ENCODE assay signal across 11 cellular contexts in genomic region chr15:84702961-84703482, GRCh38. TPM values are rescaled to one million over a fixed set of nuclear protein-coding genes. Genes with fewer than 3 reads are reported as not detected.
A peak's percentile ranks its signal among the peaks of the same experiment; 100 is the strongest.
DNase-seq lines count a peak whose midpoint lies in the region; ATAC-seq, FAIRE-seq and TF ChIP-seq lines count a peak whose summit lies in the region.
"Had no signal": no experiment of that assay in that cellular context is flagged by ENCODE, and none has a peak within 500 bp of the region (broad histone marks: within the 10 kb centered on the region; RNA-seq: fewer than 3 reads in every experiment).

No MANE protein-coding gene starts in this region.

- H3K27ac ChIP-seq in K562 (ENCODE audit: extremely low read depth, low read depth, low read length), result no peak overlapping the region
- peak overlapping the region; percentile 20 to 62 (median 38) for H3K27ac ChIP-seq in gastrocnemius medialis

- no peak overlapping the region for H3K9ac ChIP-seq in K562 (ENCODE audit: insufficient read depth in 1 of 2, low read depth in 2 of 2, low read length in 2 of 2)

- in situ Hi-C loops in K562 (cut with MboI), result no loop called here
- in situ Hi-C loops in gastrocnemius medialis (cut with MboI; ENCODE audit: low sequenced_read_pairs in 4 of 4), result no loop called here

- H3K79me2 ChIP-seq in K562 (ENCODE audit: control insufficient read depth, insufficient read depth, low read length), result peaks cover 93% of the 10 kb centered on the region

- peak; percentile 16 for DNase-seq in HCEC 1CT
- no peak for DNase-seq in K562 (ENCODE audit: extremely low read depth in 1 of 4, low spot score in 3 of 4)
- DNase-seq in inferior parietal cortex (ENCODE audit: extremely low spot score), result peak; percentile 34
- peak; percentile 32 to 37 for DNase-seq in gastrocnemius medialis
- DNase-seq in NCI-H2107 treated with DMSO at 0.1 percent for 48 hours (lab: John Stamatoyannopoulos, UW; ENCODE audit: unreplicated experiment), result no peak
- no peak for DNase-seq in DMS79 treated with DMSO at 0.1 percent for 48 hours (lab: John Stamatoyannopoulos, UW)
- no peak for DNase-seq in cortex of kidney (lab: John Stamatoyannopoulos, UW)
- no peak for DNase-seq in NOMO-1 treated with dmso at 0.1 percent for 144 hours (lab: John Stamatoyannopoulos, UW; ENCODE audit: unreplicated experiment)
- DNase-seq: mesendoderm, NCI-H524 treated with DMSO at 0.1 percent for 48 hours had no signal

- intact Hi-C loops in K562 (cut with micrococcal nuclease), result no loop called here
- intact Hi-C loops in gastrocnemius medialis (cut with DNase I; ENCODE audit: low total_unique reads), result loop anchor here (5.0 kb wide), 1 partner anchor 51 kb away; the partner anchor contains the start of gene WDR73

- TF ChIP-seq EP300 in K562 (IDR thresholded peaks at IDR 0.05; ENCODE audit: low read length), result no peak

- H4K20me1 ChIP-seq in K562 (replicated peaks; ENCODE audit: control insufficient read depth, insufficient read depth, low read length), result peaks cover 23% of the 10 kb centered on the region

- TF ChIP-seq CTCF in K562 (IDR thresholded peaks at IDR 0.05 in 2 of 3, conservative IDR thresholded peaks at IDR 0.05 in 1 of 3; ENCODE audit: insufficient read depth in 2 of 3, low read depth in 1 of 3, low read length in 3 of 3) (no peak), gastrocnemius medialis (IDR thresholded peaks at IDR 0.05 in 4 of 5, conservative IDR thresholded peaks at IDR 0.05 in 1 of 5) (no peak)

- WGBS in K562 (ENCODE audit: insufficient coverage, low coverage, missing lambda C conversion rate), result 52% methylated on average over 4 of the region's 4 CpGs

- peak; percentile 14 for ATAC-seq in K562
- ATAC-seq in gastrocnemius medialis, result peak; percentile 55 to 77

- TF ChIP-seq POLR2A in K562 (conservative IDR thresholded peaks at IDR 0.05), result no peak
- no peak for TF ChIP-seq POLR2A in gastrocnemius medialis (IDR thresholded peaks at IDR 0.05)

- no peaks in the 10 kb centered on the region for H3K27me3 ChIP-seq in K562 (ENCODE audit: control insufficient read depth in 2 of 2, insufficient read depth in 2 of 2, low read length in 2 of 2)
- no peaks in the 10 kb centered on the region for H3K27me3 ChIP-seq in gastrocnemius medialis
- H3K27me3 ChIP-seq: dorsolateral prefrontal cortex had no signal

- H2AFZ ChIP-seq in K562 (ENCODE audit: low read depth, low read length), result no peak overlapping the region

- CTCF ChIA-PET in K562 (lab: Yijun Ruan, JAX; ENCODE audit: low intra/inter-chr PET ratio), result no interaction called here

- H3K4me2 ChIP-seq in K562 (ENCODE audit: insufficient read depth, low read length), result no peak overlapping the region

- POLR2A ChIA-PET in K562 (lab: Yijun Ruan, JAX), result interaction anchor here (0.6 to 6.9 kb wide), 4 partner anchors 9 to 71 kb away, joined by 3 to 47 read pairs (median 6); partner anchors contain the start of gene SEC11A

- H3K36me3 ChIP-seq in K562 (ENCODE audit: control insufficient read depth, insufficient read depth, low read length) (peaks cover 31% of the 10 kb centered on the region; the same call in 2 of the 3 replicates), gastrocnemius medialis (no peaks in the 10 kb centered on the region)

- no peaks in the 10 kb centered on the region for H3K9me1 ChIP-seq in K562 (ENCODE audit: control insufficient read depth, insufficient read depth, low read length)

- no peaks in the 10 kb centered on the region for H3K4me1 ChIP-seq in K562 (replicated peaks in 1 of 2; ENCODE audit: control insufficient read depth in 2 of 2, insufficient read depth in 2 of 2, low read length in 2 of 2)
- peaks cover 9 to 28% of the 10 kb centered on the region in 2 donors for H3K4me1 ChIP-seq in gastrocnemius medialis

- BruUV-seq in K562 (replicated peaks; lab: Mats Ljungman, UMichigan), result no TSS peak

- no peaks in the 10 kb centered on the region for H3K9me3 ChIP-seq in K562 (replicated peaks; ENCODE audit: control insufficient read depth, insufficient read depth, low read depth, low read length)
- no peaks in the 10 kb centered on the region for H3K9me3 ChIP-seq in gastrocnemius medialis

- H3K4me3 ChIP-seq in K562, result no peak overlapping the region
- H3K4me3 ChIP-seq in gastrocnemius medialis, result no peak overlapping the region
- H3K4me3 ChIP-seq: dorsolateral prefrontal cortex had no signal

- TF ChIP-seq RAD21 in K562 (CRISPR knock-in tag; conservative IDR thresholded peaks at IDR 0.05 in 1 of 2, IDR thresholded peaks at IDR 0.05 in 1 of 2), result no peak

- peak; percentile 19 for FAIRE-seq in K562 (lab: Jason Lieb, UNC)

RNA-seq across cellular contexts. Expression of gene SEC11A, which starts 12.9 kb away (rescaled TPM):
- total RNA-seq in K562 (2011; cell fraction: chromatin; rRNA removed; ENCODE audit: low replicate concordance), result 73.8 and 151 TPM in 2 replicates
- 86.1 and 103 TPM in 2 replicates for total RNA-seq in K562 (2011; cell fraction: nucleolus; rRNA removed)
- 189 and 195 TPM in 2 replicates for total RNA-seq in K562 (2011; cell fraction: nucleoplasm; rRNA removed)
- 170 and 198 TPM in 2 replicates for total RNA-seq in K562 (2014; rRNA removed)
- total RNA-seq in K562 (2014; rRNA removed; fragmentation: Illumina TruSeq; extraction: Trizol), result 270 and 314 TPM in 2 replicates
- 204 and 217 TPM in 2 replicates for total RNA-seq in K562 (2015; rRNA removed; fragmentation: Illumina TruSeq; extraction: Trizol)
- total RNA-seq in K562 (2021), result 175 and 183 TPM in 2 replicates
- polyA plus RNA-seq in K562 (2011; rRNA removed), result 166 and 238 TPM in 2 replicates
- 49.8 and 172 TPM in 2 replicates for polyA plus RNA-seq in K562 (2011; cell fraction: cytosol; rRNA removed)
- 32.1 and 71.9 TPM in 2 replicates for polyA plus RNA-seq in K562 (2011; cell fraction: nucleus; rRNA removed)
- 230 and 261 TPM in 2 replicates for polyA plus RNA-seq in K562 (2012)
- 240 and 254 TPM in 2 replicates for polyA plus RNA-seq in K562 (2014; fragmentation: Illumina TruSeq; extraction: Trizol)
- polyA plus RNA-seq in K562 (2014; fragmentation: Nextera tagmentation; extraction: Ambion mirVana), result 100 to 1,000 TPM; 206 to 229 TPM
- 301 and 310 TPM in 2 replicates for polyA plus RNA-seq in K562 (2014; rRNA removed)
- 166 and 171 TPM in 2 replicates for polyA minus RNA-seq in K562 (2011; rRNA and poly(A)+ RNA removed)
- 52.9 and 55.4 TPM in 2 replicates for polyA minus RNA-seq in K562 (2011; cell fraction: cytosol; rRNA and poly(A)+ RNA removed)
- 17.9 and 29.9 TPM in 2 replicates for polyA minus RNA-seq in K562 (2011; cell fraction: nucleus; rRNA and poly(A)+ RNA removed)
- 100 to 1,000 TPM in 3 of 4 donors, 10 to 100 TPM in 1; 90.2 to 127 (median 118) TPM for total RNA-seq in gastrocnemius medialis

RNA-seq across cellular contexts. Expression of gene NMB, which starts 45.0 kb away (rescaled TPM):
- 0.53 TPM in 1 of 2 replicates, not detected in the other for total RNA-seq in K562 (2011; cell fraction: chromatin; rRNA removed; ENCODE audit: low replicate concordance)
- 0.83 and 1.1 TPM in 2 replicates for total RNA-seq in K562 (2011; cell fraction: nucleolus; rRNA removed)
- 0.66 TPM in 1 of 2 replicates, not detected in the other for total RNA-seq in K562 (2011; cell fraction: nucleoplasm; rRNA removed)
- total RNA-seq in K562 (2014; rRNA removed), result 0.53 TPM in 1 of 2 replicates, not detected in the other
- not detected in 2 replicates for total RNA-seq in K562 (2014; rRNA removed; fragmentation: Illumina TruSeq; extraction: Trizol)
- not detected in 2 replicates for total RNA-seq in K562 (2015; rRNA removed; fragmentation: Illumina TruSeq; extraction: Trizol)
- total RNA-seq in K562 (2021), result 0.16 and 0.25 TPM in 2 replicates
- 0.07 and 0.22 TPM in 2 replicates for polyA plus RNA-seq in K562 (2011; rRNA removed)
- polyA plus RNA-seq in K562 (2011; cell fraction: cytosol; rRNA removed), result 0.18 TPM in 1 of 2 replicates, not detected in the other
- polyA plus RNA-seq in K562 (2011; cell fraction: nucleus; rRNA removed), result 0.11 and 0.78 TPM in 2 replicates
- polyA plus RNA-seq in K562 (2012), result 0.13 and 0.17 TPM in 2 replicates
- polyA plus RNA-seq in K562 (2014; fragmentation: Illumina TruSeq; extraction: Trizol), result not detected in 2 replicates
- under 1 TPM; 0.06 to 0.11 TPM for polyA plus RNA-seq in K562 (2014; fragmentation: Nextera tagmentation; extraction: Ambion mirVana)
- polyA plus RNA-seq in K562 (2014; rRNA removed), result not detected in 2 replicates
- polyA minus RNA-seq in K562 (2011; rRNA and poly(A)+ RNA removed), result not detected in 2 replicates
- polyA minus RNA-seq in K562 (2011; cell fraction: cytosol; rRNA and poly(A)+ RNA removed), result not detected in 2 replicates
- polyA minus RNA-seq in K562 (2011; cell fraction: nucleus; rRNA and poly(A)+ RNA removed), result 0.33 and 0.40 TPM in 2 replicates
- total RNA-seq in gastrocnemius medialis, result 1 to 10 TPM in 2 of 4 donors, under 1 TPM in 1, not detected in 1; 0.94 to 1.6 (median 1.6) TPM

RNA-seq across cellular contexts. Expression of gene ZNF592, which starts 45.4 kb away (rescaled TPM):
- 22.7 and 35.2 TPM in 2 replicates for total RNA-seq in K562 (2011; cell fraction: chromatin; rRNA removed; ENCODE audit: low replicate concordance)
- total RNA-seq in K562 (2011; cell fraction: nucleolus; rRNA removed), result 18.4 and 21.7 TPM in 2 replicates
- 22.7 and 26.9 TPM in 2 replicates for total RNA-seq in K562 (2011; cell fraction: nucleoplasm; rRNA removed)
- total RNA-seq in K562 (2014; rRNA removed) (5.9 and 9.1 TPM in 2 replicates), K562 (2014; rRNA removed; fragmentation: Illumina TruSeq; extraction: Trizol) (6.3 and 6.6 TPM in 2 replicates), K562 (2015; rRNA removed; fragmentation: Illumina TruSeq; extraction: Trizol) (9.1 and 9.2 TPM in 2 replicates), K562 (2021) (22.0 and 23.8 TPM in 2 replicates), gastrocnemius medialis (10 to 100 TPM; 30.0 to 49.2 (median 33.8) TPM)
- polyA plus RNA-seq in K562 (2011; rRNA removed) (7.4 and 10.4 TPM in 2 replicates), K562 (2014; fragmentation: Illumina TruSeq; extraction: Trizol) (18.5 and 18.8 TPM in 2 replicates), K562 (2014; fragmentation: Nextera tagmentation; extraction: Ambion mirVana) (1 to 10 TPM in 1 of 2 experiments, under 1 TPM in 1; 0.88 to 1.7 TPM), K562 (2014; rRNA removed) (11.6 TPM in 2 replicates)
- polyA plus RNA-seq in K562 (2011; cell fraction: cytosol; rRNA removed), result 8.8 and 14.0 TPM in 2 replicates
- polyA plus RNA-seq in K562 (2011; cell fraction: nucleus; rRNA removed), result 15.9 and 24.2 TPM in 2 replicates
- polyA plus RNA-seq in K562 (2012), result 12.6 and 16.1 TPM in 2 replicates
- 7.6 and 8.8 TPM in 2 replicates for polyA minus RNA-seq in K562 (2011; rRNA and poly(A)+ RNA removed)
- 13.0 and 13.9 TPM in 2 replicates for polyA minus RNA-seq in K562 (2011; cell fraction: cytosol; rRNA and poly(A)+ RNA removed)
- 8.2 and 9.0 TPM in 2 replicates for polyA minus RNA-seq in K562 (2011; cell fraction: nucleus; rRNA and poly(A)+ RNA removed)

RNA-seq across cellular contexts. Expression of gene WDR73, which starts 48.9 kb away (rescaled TPM):
- total RNA-seq in K562 (2011; cell fraction: chromatin; rRNA removed; ENCODE audit: low replicate concordance), result 56.0 and 88.7 TPM in 2 replicates
- 38.7 and 40.2 TPM in 2 replicates for total RNA-seq in K562 (2011; cell fraction: nucleolus; rRNA removed)
- total RNA-seq in K562 (2011; cell fraction: nucleoplasm; rRNA removed), result 39.6 and 44.4 TPM in 2 replicates
- total RNA-seq in K562 (2014; rRNA removed) (20.7 and 21.7 TPM in 2 replicates), K562 (2014; rRNA removed; fragmentation: Illumina TruSeq; extraction: Trizol) (24.3 and 24.4 TPM in 2 replicates), K562 (2015; rRNA removed; fragmentation: Illumina TruSeq; extraction: Trizol) (18.6 and 19.8 TPM in 2 replicates), K562 (2021) (21.7 and 22.8 TPM in 2 replicates), gastrocnemius medialis (10 to 100 TPM in 3 of 4 donors, 1 to 10 TPM in 1; 6.7 to 11.7 (median 10.3) TPM)
- polyA plus RNA-seq in K562 (2011; rRNA removed) (20.1 and 24.3 TPM in 2 replicates), K562 (2014; fragmentation: Illumina TruSeq; extraction: Trizol) (21.9 and 25.4 TPM in 2 replicates), K562 (2014; fragmentation: Nextera tagmentation; extraction: Ambion mirVana) (10 to 100 TPM in 1 of 2 experiments, 1 to 10 TPM in 1; 9.2 to 11.5 TPM), K562 (2014; rRNA removed) (23.9 and 30.7 TPM in 2 replicates)
- 19.5 and 21.1 TPM in 2 replicates for polyA plus RNA-seq in K562 (2011; cell fraction: cytosol; rRNA removed)
- 46.9 and 57.8 TPM in 2 replicates for polyA plus RNA-seq in K562 (2011; cell fraction: nucleus; rRNA removed)
- 16.7 and 20.6 TPM in 2 replicates for polyA plus RNA-seq in K562 (2012)
- 23.4 and 29.0 TPM in 2 replicates for polyA minus RNA-seq in K562 (2011; rRNA and poly(A)+ RNA removed)
- 6.8 and 11.5 TPM in 2 replicates for polyA minus RNA-seq in K562 (2011; cell fraction: cytosol; rRNA and poly(A)+ RNA removed)
- 17.0 and 20.9 TPM in 2 replicates for polyA minus RNA-seq in K562 (2011; cell fraction: nucleus; rRNA and poly(A)+ RNA removed)

Comparison
In these comparisons a context has a peak if more than half of its experiments do, and no peak if none do; other contexts are left out.
1. DNase-seq: peak in HCEC 1CT (single experiment), inferior parietal cortex (single experiment) and gastrocnemius medialis (2 of 2); none in K562 (0 of 4), NCI-H2107 treated with DMSO at 0.1 percent for 48 hours (single experiment), DMS79 treated with DMSO at 0.1 percent for 48 hours (single experiment), cortex of kidney (single experiment) and NOMO-1 treated with dmso at 0.1 percent for 144 hours (single experiment).